Comparison of ENCODE assay signal across 1 cellular context in the genomic region with DNA sequence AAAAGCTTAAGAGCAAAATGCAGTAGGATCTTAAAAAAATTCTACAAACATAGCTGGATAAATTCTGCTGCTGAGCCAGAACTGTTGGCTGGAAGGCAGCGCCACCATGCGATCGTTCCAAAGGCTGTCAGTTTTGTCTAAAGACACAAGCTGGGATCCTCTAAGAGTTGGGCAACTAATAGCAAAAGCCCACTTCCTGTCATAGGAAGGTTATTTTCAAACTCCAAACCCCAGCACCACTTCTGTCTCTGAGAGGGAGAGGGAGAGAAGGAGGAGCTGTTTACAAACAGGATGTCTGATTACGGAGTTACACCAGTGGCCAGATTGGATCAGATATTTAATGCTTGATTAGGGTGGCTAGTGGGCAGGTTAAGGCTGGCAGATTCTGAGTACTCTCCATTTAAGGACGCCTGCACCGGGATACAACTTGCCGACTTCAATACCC.
TF ChIP-seq lines count a peak whose summit lies in the region.

No MANE protein-coding gene starts in this region.

TF ChIP-seq in K562, 482 proteins besides CTCF, POLR2A, EP300 and RAD21 (continued from another document):
- TF ChIP-seq DEAF1 (CRISPR knock-in tag; IDR thresholded peaks at IDR 0.05) = 0 out of 2 replicates have a peak, but pooled peaks have one; percentile 25
- peak; percentile 44; the same call in 1 of the 2 replicates for TF ChIP-seq CEBPB (tag; IDR thresholded peaks at IDR 0.05)
- TF ChIP-seq PATZ1 (CRISPR knock-in tag; IDR thresholded peaks at IDR 0.05; ENCODE audit: borderline replicate concordance) = no peak
- TF ChIP-seq PTTG1 (tag; IDR thresholded peaks at IDR 0.05; ENCODE audit: low read depth) = no peak
- peak; percentile 50; the same call in 1 of the 2 replicates for TF ChIP-seq GABPA (tag; conservative IDR thresholded peaks at IDR 0.05; ENCODE audit: low read depth)
